Comparison of ENCODE assay signal across 10 cellular contexts in genomic region chr2:208373460-208374089, GRCh38. TPM values are rescaled to one million over a fixed set of nuclear protein-coding genes. Genes with fewer than 3 reads are reported as not detected.
DNase-seq lines count a peak whose midpoint lies in the region; ATAC-seq and TF ChIP-seq lines count a peak whose summit lies in the region.
"Had no signal": no experiment of that assay in that cellular context is flagged by ENCODE, and none has a peak within 500 bp of the region (broad histone marks: within the 10 kb centered on the region; RNA-seq: fewer than 3 reads in every experiment).

No MANE protein-coding gene starts in this region.

- H3K27me3 Mint-ChIP-seq in MCF 10A (ENCODE audit: insufficient read depth, unreplicated experiment) (no peaks in the 10 kb centered on the region), type B pancreatic cell (no peaks in the 10 kb centered on the region)

- H3K4me3 Mint-ChIP-seq in MCF 10A (ENCODE audit: unreplicated experiment) (no peak overlapping the region), type B pancreatic cell (no peak overlapping the region)
- H3K4me3 Mint-ChIP-seq: naive thymus-derived CD8-positive, alpha-beta T cell had no signal

- ATAC-seq in HG03378 (IDR thresholded peaks at IDR 0.05; ENCODE audit: unreplicated experiment) = peak; percentile 65
- no peak for ATAC-seq in GM18519 (IDR thresholded peaks at IDR 0.05; ENCODE audit: low FRiP score, unreplicated experiment)

- TF ChIP-seq CTCF in BE2C (IDR thresholded peaks at IDR 0.05; ENCODE audit: low read depth, low read length) = peak; percentile 84
- peak; percentile 78 for TF ChIP-seq CTCF in GM12875 (IDR thresholded peaks at IDR 0.05; ENCODE audit: borderline replicate concordance, insufficient read depth, low read depth, low read length)
- peak; percentile 65 for TF ChIP-seq CTCF in MCF 10A (IDR thresholded peaks at IDR 0.05; ENCODE audit: unreplicated experiment)
- TF ChIP-seq CTCF in type B pancreatic cell (conservative IDR thresholded peaks at IDR 0.05) = peak; percentile 87

- H3K27ac Mint-ChIP-seq in MCF 10A (ENCODE audit: low read depth, unreplicated experiment) (no peak overlapping the region), type B pancreatic cell (no peak overlapping the region)
- H3K27ac Mint-ChIP-seq: naive thymus-derived CD8-positive, alpha-beta T cell had no signal

- DNase-seq in BE2C (peak; percentile 41), NCI-H774 (lab: John Stamatoyannopoulos, UW) (peak; percentile 58), MCF 10A (ENCODE audit: unreplicated experiment) (peak; percentile 59), kidney tubule cell (ENCODE audit: low spot score) (peak; percentile 58), type B pancreatic cell (ENCODE audit: extremely low spot score, unreplicated experiment) (no peak)

- H3K4me1 Mint-ChIP-seq in MCF 10A (ENCODE audit: insufficient read depth, unreplicated experiment) = peaks cover 5% of the 10 kb centered on the region
- no peaks in the 10 kb centered on the region for H3K4me1 Mint-ChIP-seq in type B pancreatic cell (ENCODE audit: unreplicated experiment)
- H3K4me1 Mint-ChIP-seq: naive thymus-derived CD8-positive, alpha-beta T cell had no signal

- intact Hi-C loops in MCF 10A (cut with micrococcal nuclease) = loop anchor here (1.0 to 10.0 kb wide), 2 partner anchors 269 to 835 kb away; no protein-coding TSS in a partner anchor

- no TSS peak for BruUV-seq in MCF 10A (replicated peaks; lab: Mats Ljungman, UMichigan)

- H3K9me3 ChIP-seq in BE2C = no peaks in the 10 kb centered on the region
- H3K9me3 ChIP-seq: SJSA1 had no signal

- H3K36me3 Mint-ChIP-seq in MCF 10A (ENCODE audit: insufficient read depth, unreplicated experiment) = no peaks in the 10 kb centered on the region
- no peaks in the 10 kb centered on the region for H3K36me3 Mint-ChIP-seq in type B pancreatic cell
- H3K36me3 Mint-ChIP-seq: naive thymus-derived CD8-positive, alpha-beta T cell had no signal

- POLR2A ChIA-PET in MCF 10A (lab: Yijun Ruan, JAX) = no interaction called here

- H3K27me3 ChIP-seq in BE2C = no peaks in the 10 kb centered on the region

- no peak overlapping the region for H3K4me3 ChIP-seq in BE2C (ENCODE audit: low read depth, low read length)
- H3K4me3 ChIP-seq in GM12875 (ENCODE audit: low read depth, low read length) = no peak overlapping the region
- H3K4me3 ChIP-seq: SJSA1 had no signal

- no peaks in the 10 kb centered on the region for H3K36me3 ChIP-seq in BE2C
- H3K36me3 ChIP-seq: SJSA1 had no signal

- CTCF ChIA-PET in MCF 10A (lab: Yijun Ruan, JAX) = interaction anchor here (0.5 to 5.5 kb wide), 21 partner anchors 9 to 1590 kb away, joined by 3 to 54 read pairs (median 3); no protein-coding TSS in a partner anchor

- H3K4me1 ChIP-seq in BE2C = peaks cover 5% of the 10 kb centered on the region; the same call in 1 of the 2 replicates
- H3K4me1 ChIP-seq: SJSA1 had no signal

- H3K9me3 Mint-ChIP-seq in MCF 10A (ENCODE audit: unreplicated experiment) (no peaks in the 10 kb centered on the region), type B pancreatic cell (no peaks in the 10 kb centered on the region)
- H3K9me3 Mint-ChIP-seq: naive thymus-derived CD8-positive, alpha-beta T cell had no signal

RNA-seq across cellular contexts. Expression of gene PTH2R, which starts 33.0 kb away (rescaled TPM):
- polyA plus RNA-seq in BE2C (2012; ENCODE audit: insufficient read depth, insufficient read length, low read depth) = 0.40 TPM
- total RNA-seq in MCF 10A (2022) = not detected in 2 replicates
- total RNA-seq in type B pancreatic cell (ENCODE audit: low replicate concordance) = 0.76 and 0.87 TPM in 2 replicates
- total RNA-seq: SJSA1 had no signal
